ENCODE assay signal across 10 cellular contexts in the genomic region with DNA sequence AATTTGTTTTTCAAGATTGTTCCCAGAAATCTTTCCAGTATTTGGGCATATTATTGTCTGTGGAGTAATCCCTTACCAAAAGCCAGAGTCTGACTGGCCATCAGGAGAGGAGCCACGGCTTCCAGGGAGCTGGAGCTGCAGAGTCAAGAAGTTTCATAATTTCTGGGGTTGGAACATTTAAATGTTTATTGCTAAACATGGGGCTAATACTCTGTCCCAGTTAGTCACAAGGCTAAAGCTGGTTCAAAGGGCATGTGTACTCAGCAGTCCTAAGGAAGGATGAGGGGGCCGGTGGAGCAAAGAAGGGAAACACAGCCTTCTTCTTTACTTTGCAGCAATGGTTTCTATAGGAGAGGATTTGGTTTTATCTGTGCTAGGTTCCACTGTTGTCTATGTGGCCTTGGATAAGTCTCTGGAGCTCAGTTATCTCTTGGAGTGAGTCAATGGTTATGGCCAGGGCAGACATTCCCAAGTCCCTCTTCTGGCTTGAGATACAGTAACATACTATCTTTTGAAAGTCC. TPM values are rescaled to one million over a fixed set of nuclear protein-coding genes. Genes with fewer than 3 reads are reported as not detected.
DNase-seq lines count a peak whose midpoint lies in the region; ATAC-seq and FAIRE-seq lines count a peak whose summit lies in the region.
"Had no signal": no experiment of that assay in that cellular context is flagged by ENCODE, and none has a peak within 500 bp of the region (broad histone marks: within the 10 kb centered on the region; RNA-seq: fewer than 3 reads in every experiment).

No MANE protein-coding gene starts in this region.

- CTCF ChIA-PET in activated CD8-positive, alpha-beta memory T cell treated with anti-CD3 and anti-CD28 coated beads, Interleukin-2, amount 10 ng/mL, durations not matched to agents 7 days and 5 days (lab: Charles Lee), result interaction anchor here (0.6 to 15.0 kb wide), 2 partner anchors 31 to 459 kb away, joined by 4 to 392 read pairs; a partner anchor contains a TSS
- CTCF ChIA-PET in activated CD8-positive, alpha-beta T cell treated with anti-CD3 and anti-CD28 coated beads, Interleukin-2, amount 10 ng/mL, durations not matched to agents 7 days and 5 days (lab: Charles Lee), result interaction anchor here (0.7 to 14.9 kb wide), 6 partner anchors 8 to 251 kb away, joined by 3 to 528 read pairs (median 4); a partner anchor contains a TSS

- H3K36me3 Mint-ChIP-seq in activated CD8-positive, alpha-beta memory T cell treated with anti-CD3 and anti-CD28 coated beads, Interleukin-2, amount 10 ng/mL, durations not matched to agents 7 days and 5 days, result peaks cover 92% of the 10 kb centered on the region
- H3K36me3 Mint-ChIP-seq in activated CD8-positive, alpha-beta T cell treated with anti-CD3 and anti-CD28 coated beads, Interleukin-2, amount 10 ng/mL, durations not matched to agents 7 days and 5 days (ENCODE audit: low read depth), result peaks cover 98% of the 10 kb centered on the region
- H3K36me3 Mint-ChIP-seq in immature natural killer cell, result peaks cover 37 to 83% (median 70%) of the 10 kb centered on the region in 3 donors

- peak overlapping the region; percentile 50 for H3K27ac Mint-ChIP-seq in activated CD8-positive, alpha-beta memory T cell treated with anti-CD3 and anti-CD28 coated beads, Interleukin-2, amount 10 ng/mL, durations not matched to agents 7 days and 5 days
- H3K27ac Mint-ChIP-seq in activated CD8-positive, alpha-beta T cell treated with anti-CD3 and anti-CD28 coated beads, Interleukin-2, amount 10 ng/mL, durations not matched to agents 7 days and 5 days, result peak overlapping the region; percentile 73
- peak overlapping the region; percentile 95 to 99 (median 98) for H3K27ac Mint-ChIP-seq in immature natural killer cell

- H3K4me3 Mint-ChIP-seq in activated CD8-positive, alpha-beta memory T cell treated with anti-CD3 and anti-CD28 coated beads, Interleukin-2, amount 10 ng/mL, durations not matched to agents 7 days and 5 days, result no peak overlapping the region
- no peak overlapping the region for H3K4me3 Mint-ChIP-seq in activated CD8-positive, alpha-beta T cell treated with anti-CD3 and anti-CD28 coated beads, Interleukin-2, amount 10 ng/mL, durations not matched to agents 7 days and 5 days
- peak overlapping the region; percentile 4 to 64 (median 56) for H3K4me3 Mint-ChIP-seq in immature natural killer cell

- no peaks in the 10 kb centered on the region for H3K9me3 Mint-ChIP-seq in activated CD8-positive, alpha-beta memory T cell treated with anti-CD3 and anti-CD28 coated beads, Interleukin-2, amount 10 ng/mL, durations not matched to agents 7 days and 5 days (ENCODE audit: low read depth)
- H3K9me3 Mint-ChIP-seq in activated CD8-positive, alpha-beta T cell treated with anti-CD3 and anti-CD28 coated beads, Interleukin-2, amount 10 ng/mL, durations not matched to agents 7 days and 5 days (ENCODE audit: insufficient read depth), result no peaks in the 10 kb centered on the region
- no peaks in the 10 kb centered on the region for H3K9me3 Mint-ChIP-seq in immature natural killer cell

- ATAC-seq in activated CD8-positive, alpha-beta memory T cell treated with anti-CD3 and anti-CD28 coated beads, Interleukin-2, amount 10 ng/mL, durations not matched to agents 7 days and 5 days, result no peak
- no peak for ATAC-seq in activated CD8-positive, alpha-beta T cell treated with anti-CD3 and anti-CD28 coated beads, Interleukin-2, amount 10 ng/mL, durations not matched to agents 7 days and 5 days
- ATAC-seq in HG02623 (IDR thresholded peaks at IDR 0.05; ENCODE audit: unreplicated experiment), result no peak

- H3K4me1 Mint-ChIP-seq in activated CD8-positive, alpha-beta memory T cell treated with anti-CD3 and anti-CD28 coated beads, Interleukin-2, amount 10 ng/mL, durations not matched to agents 7 days and 5 days, result peaks cover 88% of the 10 kb centered on the region
- peaks cover 99% of the 10 kb centered on the region for H3K4me1 Mint-ChIP-seq in activated CD8-positive, alpha-beta T cell treated with anti-CD3 and anti-CD28 coated beads, Interleukin-2, amount 10 ng/mL, durations not matched to agents 7 days and 5 days (ENCODE audit: low read depth)
- peaks cover 95 to 100% of the 10 kb centered on the region in 2 donors for H3K4me1 Mint-ChIP-seq in immature natural killer cell

- no peak for FAIRE-seq in frontal cortex (lab: Jason Lieb, UNC)
- FAIRE-seq: H1 had no signal

- POLR2A ChIA-PET in activated CD8-positive, alpha-beta T cell treated with anti-CD3 and anti-CD28 coated beads, Interleukin-2, amount 10 ng/mL, durations not matched to agents 7 days and 5 days (lab: Charles Lee), result interaction anchor here (0.6 to 4.2 kb wide), 8 partner anchors 8 to 246 kb away, joined by 3 to 40 read pairs (median 8); a partner anchor contains a TSS

- no peaks in the 10 kb centered on the region for H3K27me3 Mint-ChIP-seq in activated CD8-positive, alpha-beta memory T cell treated with anti-CD3 and anti-CD28 coated beads, Interleukin-2, amount 10 ng/mL, durations not matched to agents 7 days and 5 days
- H3K27me3 Mint-ChIP-seq in activated CD8-positive, alpha-beta T cell treated with anti-CD3 and anti-CD28 coated beads, Interleukin-2, amount 10 ng/mL, durations not matched to agents 7 days and 5 days (ENCODE audit: low read depth), result no peaks in the 10 kb centered on the region
- no peaks in the 10 kb centered on the region for H3K27me3 Mint-ChIP-seq in immature natural killer cell (ENCODE audit: low read depth in 3 of 3)

- DNase-seq in activated CD8-positive, alpha-beta memory T cell treated with anti-CD3 and anti-CD28 coated beads, Interleukin-2, amount 10 ng/mL, durations not matched to agents 7 days and 5 days, result no peak
- no peak for DNase-seq in activated CD8-positive, alpha-beta memory T cell treated with anti-CD3 and anti-CD28 coated beads for 24 hours
- no peak for DNase-seq in activated CD8-positive, alpha-beta T cell treated with anti-CD3 and anti-CD28 coated beads, Interleukin-2, amount 10 ng/mL, durations not matched to agents 7 days and 5 days
- DNase-seq in immature natural killer cell, result no peak
- DNase-seq in stromal cell of bone marrow (ENCODE audit: low read depth), result peak; percentile 79
- DNase-seq in C1 segment of cervical spinal cord (lab: John Stamatoyannopoulos, UW), result no peak
- DNase-seq in frontal cortex (ENCODE audit: low spot score in 2 of 2), result no peak
- DNase-seq: NK-92 treated with Interleukin-12 subunit alpha and Interleukin-12 subunit beta, amount 100 ng/mL, for 24 hours had no signal

RNA-seq across cellular contexts. Expression of a gene that starts 9.5 kb away (rescaled TPM):
- 100 to 1,000 TPM; 187 to 209 TPM for total RNA-seq in activated CD8-positive, alpha-beta memory T cell treated with anti-CD3 and anti-CD28 coated beads, Interleukin-2, amount 10 ng/mL, durations not matched to agents 7 days and 5 days
- 100 to 1,000 TPM; 262 to 275 TPM for total RNA-seq in activated CD8-positive, alpha-beta T cell treated with anti-CD3 and anti-CD28 coated beads, Interleukin-2, amount 10 ng/mL, durations not matched to agents 7 days and 5 days
- 100 to 1,000 TPM; 145 to 474 (median 264) TPM for polyA plus RNA-seq in immature natural killer cell
- 1.2 TPM for total RNA-seq in frontal cortex

RNA-seq across cellular contexts. Expression of a gene that starts 36.5 kb away (rescaled TPM):
- 10 to 100 TPM in 1 of 2 experiments, 1 to 10 TPM in 1; 6.7 to 13.0 TPM for total RNA-seq in activated CD8-positive, alpha-beta memory T cell treated with anti-CD3 and anti-CD28 coated beads, Interleukin-2, amount 10 ng/mL, durations not matched to agents 7 days and 5 days
- 10 to 100 TPM; 23.8 to 27.0 TPM for total RNA-seq in activated CD8-positive, alpha-beta T cell treated with anti-CD3 and anti-CD28 coated beads, Interleukin-2, amount 10 ng/mL, durations not matched to agents 7 days and 5 days
- polyA plus RNA-seq in immature natural killer cell, result 10 to 100 TPM; 36.2 to 57.1 (median 42.8) TPM
- 0.41 TPM for total RNA-seq in frontal cortex
- total RNA-seq: H1 had no signal
- polyA plus RNA-seq: H1 had no signal

RNA-seq across cellular contexts. Expression of a gene that starts 51.0 kb away (rescaled TPM):
- total RNA-seq in activated CD8-positive, alpha-beta memory T cell treated with anti-CD3 and anti-CD28 coated beads, Interleukin-2, amount 10 ng/mL, durations not matched to agents 7 days and 5 days, result 10 to 100 TPM; 33.4 to 36.4 TPM
- total RNA-seq in activated CD8-positive, alpha-beta T cell treated with anti-CD3 and anti-CD28 coated beads, Interleukin-2, amount 10 ng/mL, durations not matched to agents 7 days and 5 days, result 10 to 100 TPM; 36.6 to 37.5 TPM
- 10 to 100 TPM; 14.7 to 20.9 (median 19.2) TPM for polyA plus RNA-seq in immature natural killer cell
- 47.7 TPM for total RNA-seq in frontal cortex

RNA-seq across cellular contexts. Expression of a gene that starts 51.1 kb away (rescaled TPM):
- 10 to 100 TPM; 26.9 to 29.6 TPM for total RNA-seq in activated CD8-positive, alpha-beta memory T cell treated with anti-CD3 and anti-CD28 coated beads, Interleukin-2, amount 10 ng/mL, durations not matched to agents 7 days and 5 days
- 10 to 100 TPM; 27.5 to 29.3 TPM for total RNA-seq in activated CD8-positive, alpha-beta T cell treated with anti-CD3 and anti-CD28 coated beads, Interleukin-2, amount 10 ng/mL, durations not matched to agents 7 days and 5 days
- 10 to 100 TPM; 61.8 to 88.2 (median 80.4) TPM for polyA plus RNA-seq in immature natural killer cell
- 42.0 TPM for total RNA-seq in frontal cortex

Comparison
In these comparisons a context has a peak if more than half of its experiments do, and no peak if none do; other contexts are left out.
1. H3K4me3 Mint-ChIP-seq: peak in immature natural killer cell (5 of 5); none in activated CD8-positive, alpha-beta memory T cell treated with anti-CD3 and anti-CD28 coated beads, Interleukin-2, amount 10 ng/mL, durations not matched to agents 7 days and 5 days (single experiment) and activated CD8-positive, alpha-beta T cell treated with anti-CD3 and anti-CD28 coated beads, Interleukin-2, amount 10 ng/mL, durations not matched to agents 7 days and 5 days (single experiment).
2. RNA of a gene that starts 9.5 kb away (total RNA-seq): 262 to 275 TPM in activated CD8-positive, alpha-beta T cell treated with anti-CD3 and anti-CD28 coated beads, Interleukin-2, amount 10 ng/mL, durations not matched to agents 7 days and 5 days and 187 to 209 TPM in activated CD8-positive, alpha-beta memory T cell treated with anti-CD3 and anti-CD28 coated beads, Interleukin-2, amount 10 ng/mL, durations not matched to agents 7 days and 5 days; 1.2 TPM in frontal cortex (single experiment); every median in the first group is over 10 times any median in the second.
3. Peak in every context shown above with its lines, with median percentiles within 50 percentile points of each other: H3K27ac Mint-ChIP-seq.